26 cellular contexts compared by ENCODE assay signal in the genomic region with DNA sequence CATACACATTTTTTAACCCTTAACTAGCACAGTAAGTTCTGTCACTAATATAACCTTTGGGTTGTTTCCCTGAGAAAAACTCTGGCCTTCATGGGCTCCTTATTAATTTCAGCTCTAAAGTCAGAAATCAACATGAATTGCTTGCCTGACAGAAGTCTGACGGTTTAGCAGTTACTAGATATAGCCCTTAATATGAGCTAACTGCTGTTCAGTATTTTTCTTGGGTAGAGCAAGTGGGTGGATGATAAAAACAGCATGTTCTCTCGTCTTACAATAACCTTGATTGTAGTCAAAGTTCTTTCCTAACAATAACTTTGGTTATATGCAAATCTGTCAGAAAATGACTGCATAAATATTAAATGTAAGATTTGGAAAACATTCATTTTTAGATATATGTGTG.
"Had no signal": no experiment of that assay in that cellular context is flagged by ENCODE, and none has a peak within 500 bp of the region (broad histone marks: within the 10 kb centered on the region; RNA-seq: fewer than 3 reads in every experiment).

No MANE protein-coding gene starts in this region.

- H3K9me3 ChIP-seq: esophagus squamous epithelium, heart right ventricle, left lung, mucosa of descending colon, right atrium auricular region, sigmoid colon, spleen, thyroid gland had no signal

- ATAC-seq: effector memory CD8-positive, alpha-beta T cell; heart right ventricle; left cardiac atrium; left lung; mucosa of descending colon; naive thymus-derived CD4-positive, alpha-beta T cell; stimulated activated memory B cell treated with anti-CD40 and anti-IgM and Interleukin-4, amounts not matched to agents 10 μg/mL and 1 μg/mL and 100 μg/mL, for 72 hours; stimulated activated naive CD8-positive, alpha-beta T cell treated with anti-CD3 and anti-CD28 coated beads, Interleukin-15, Interleukin-2, amounts not matched to agents 100 U/mL and 50 U/mL, for 24 hours had no signal

- H3K27ac ChIP-seq: coronary artery, esophagus squamous epithelium, heart right ventricle, left lung, right atrium auricular region, sigmoid colon, skin epidermis, thyroid gland had no signal

- H3K9me3 Mint-ChIP-seq: effector memory CD8-positive, alpha-beta T cell; mesothelial cell of epicardium; naive thymus-derived CD4-positive, alpha-beta T cell; nephron progenitor cell; stimulated activated memory B cell treated with anti-CD40 and anti-IgM and Interleukin-4, amounts not matched to agents 10 μg/mL and 1 μg/mL and 100 μg/mL, for 72 hours had no signal

- H3K4me1 Mint-ChIP-seq: stimulated activated memory B cell treated with anti-CD40 and anti-IgM and Interleukin-4, amounts not matched to agents 10 μg/mL and 1 μg/mL and 100 μg/mL, for 72 hours had no signal

- H3K27ac Mint-ChIP-seq: effector memory CD8-positive, alpha-beta T cell; naive thymus-derived CD4-positive, alpha-beta T cell; nephron progenitor cell; stimulated activated memory B cell treated with anti-CD40 and anti-IgM and Interleukin-4, amounts not matched to agents 10 μg/mL and 1 μg/mL and 100 μg/mL, for 72 hours had no signal

- H3K4me3 Mint-ChIP-seq: effector memory CD8-positive, alpha-beta T cell; mesothelial cell of epicardium; naive thymus-derived CD4-positive, alpha-beta T cell; nephron progenitor cell; stimulated activated memory B cell treated with anti-CD40 and anti-IgM and Interleukin-4, amounts not matched to agents 10 μg/mL and 1 μg/mL and 100 μg/mL, for 72 hours had no signal

- H3K36me3 ChIP-seq: esophagus squamous epithelium, heart right ventricle, left lung, right atrium auricular region, sigmoid colon, spleen, thyroid gland had no signal

- H3K27me3 ChIP-seq: esophagus squamous epithelium, heart right ventricle, left lung, right atrium auricular region, thyroid gland had no signal

- H3K36me3 Mint-ChIP-seq: naive thymus-derived CD4-positive, alpha-beta T cell; stimulated activated memory B cell treated with anti-CD40 and anti-IgM and Interleukin-4, amounts not matched to agents 10 μg/mL and 1 μg/mL and 100 μg/mL, for 72 hours had no signal

- H3K4me1 ChIP-seq: left lung, sigmoid colon, spleen had no signal

- H3K4me3 ChIP-seq: coronary artery, esophagus squamous epithelium, heart right ventricle, left lung, mucosa of descending colon, right atrium auricular region, sigmoid colon, skin epidermis, spleen, thyroid gland had no signal

- DNase-seq: dermis blood vessel endothelial cell; effector memory CD8-positive, alpha-beta T cell; erythroblast; esophagus squamous epithelium; foreskin melanocyte; glutamatergic neuron; heart right ventricle; hippocampal formation; left cardiac atrium; left lung; mesenchymal stem cell; mucosa of descending colon; naive thymus-derived CD4-positive, alpha-beta T cell; nephron progenitor cell; sigmoid colon; spleen; stimulated activated CD4-positive, alpha-beta T cell treated with anti-CD3 and anti-CD28 coated beads, Interleukin-4, amount 100 ng/mL, for 4 hours; stimulated activated naive CD8-positive, alpha-beta T cell treated with anti-CD3 and anti-CD28 coated beads, Interleukin-15, Interleukin-2, amounts not matched to agents 100 U/mL and 50 U/mL, for 24 hours; substantia nigra; trophoblast cell had no signal
